In the genomic region with DNA sequence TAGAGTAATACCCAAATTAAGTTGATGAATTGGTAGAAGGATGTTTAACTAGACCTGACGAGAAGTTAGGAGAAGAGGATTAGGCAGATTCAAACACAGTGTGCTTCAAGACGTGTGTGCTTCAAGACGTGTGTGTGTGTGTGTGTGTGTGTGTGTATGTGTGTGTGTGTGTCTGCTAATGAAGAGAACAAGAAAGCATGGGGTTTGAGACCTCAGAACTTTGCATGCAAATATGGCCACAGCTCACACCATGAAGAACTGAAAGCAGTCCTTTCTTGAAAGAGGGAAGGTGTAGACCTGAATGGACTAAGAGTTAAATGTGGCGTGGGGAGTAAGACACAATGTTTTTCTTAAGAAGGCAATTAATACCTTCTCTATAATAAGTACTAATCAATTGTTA, we compare ENCODE assay signal across 12 cellular contexts. TPM values are rescaled to one million over a fixed set of nuclear protein-coding genes. Genes with fewer than 3 reads are reported as not detected.
DNase-seq lines count a peak whose midpoint lies in the region; ATAC-seq and TF ChIP-seq lines count a peak whose summit lies in the region.
"Had no signal": no experiment of that assay in that cellular context is flagged by ENCODE, and none has a peak within 500 bp of the region (broad histone marks: within the 10 kb centered on the region; RNA-seq: fewer than 3 reads in every experiment).

No MANE protein-coding gene starts in this region.

- no peak overlapping the region for H3K27ac ChIP-seq in heart right ventricle
- H3K27ac ChIP-seq: left lung had no signal

- H3K4me3 ChIP-seq in heart right ventricle: no peak overlapping the region
- H3K4me3 ChIP-seq: left lung had no signal

- no peaks in the 10 kb centered on the region for H3K27me3 ChIP-seq in heart right ventricle
- H3K27me3 ChIP-seq: left lung had no signal

- H3K27ac Mint-ChIP-seq in stimulated activated memory B cell treated with anti-CD40 and anti-IgM and Interleukin-4, amounts not matched to agents 10 μg/mL and 1 μg/mL and 100 μg/mL, for 72 hours: peak overlapping the region; percentile 78

- H3K27me3 Mint-ChIP-seq in stimulated activated memory B cell treated with anti-CD40 and anti-IgM and Interleukin-4, amounts not matched to agents 10 μg/mL and 1 μg/mL and 100 μg/mL, for 72 hours: no peaks in the 10 kb centered on the region

- no peaks in the 10 kb centered on the region for H3K36me3 ChIP-seq in heart right ventricle
- H3K36me3 ChIP-seq: left lung had no signal

- DNase-seq in anterior cingulate cortex (lab: John Stamatoyannopoulos, UW) (no peak), heart right ventricle (no peak), NCI-H1436 treated with DMSO at 0.1 percent for 48 hours (lab: John Stamatoyannopoulos, UW) (no peak)
- no peak for DNase-seq in stimulated activated naive CD4-positive, alpha-beta T cell (lab: John Stamatoyannopoulos, UW)
- DNase-seq: effector CD4-positive, alpha-beta T cell; left lung; NCI-H446; Right ventricle myocardium superior had no signal

- H3K4me1 Mint-ChIP-seq in stimulated activated memory B cell treated with anti-CD40 and anti-IgM and Interleukin-4, amounts not matched to agents 10 μg/mL and 1 μg/mL and 100 μg/mL, for 72 hours: peaks cover 64% of the 10 kb centered on the region

- no peaks in the 10 kb centered on the region for H3K9me3 ChIP-seq in heart right ventricle
- H3K9me3 ChIP-seq: left lung had no signal

- 75 to 79% methylated on average over 4 of the region's 4 CpGs for WGBS in heart right ventricle, 2 donors

- H3K36me3 Mint-ChIP-seq in stimulated activated memory B cell treated with anti-CD40 and anti-IgM and Interleukin-4, amounts not matched to agents 10 μg/mL and 1 μg/mL and 100 μg/mL, for 72 hours: peaks cover 4% of the 10 kb centered on the region

- intact Hi-C loops in heart right ventricle (cut with DNase I): no loop called here

- TF ChIP-seq CTCF in heart right ventricle (IDR thresholded peaks at IDR 0.05): no peak

- ATAC-seq in GM19025 (IDR thresholded peaks at IDR 0.05; ENCODE audit: low read depth, unreplicated experiment) (peak; percentile 83), GM21786 (IDR thresholded peaks at IDR 0.05; ENCODE audit: unreplicated experiment) (peak; percentile 81), HG03135 (IDR thresholded peaks at IDR 0.05; ENCODE audit: unreplicated experiment) (peak; percentile 88), heart right ventricle (no peak)
- ATAC-seq in stimulated activated memory B cell treated with anti-CD40 and anti-IgM and Interleukin-4, amounts not matched to agents 10 μg/mL and 1 μg/mL and 100 μg/mL, for 72 hours: peak; percentile 89
- ATAC-seq: left lung had no signal

- peak overlapping the region; percentile 16 for H3K4me3 Mint-ChIP-seq in stimulated activated memory B cell treated with anti-CD40 and anti-IgM and Interleukin-4, amounts not matched to agents 10 μg/mL and 1 μg/mL and 100 μg/mL, for 72 hours

- H3K9me3 Mint-ChIP-seq in stimulated activated memory B cell treated with anti-CD40 and anti-IgM and Interleukin-4, amounts not matched to agents 10 μg/mL and 1 μg/mL and 100 μg/mL, for 72 hours: peaks cover 2% of the 10 kb centered on the region

- no peaks in the 10 kb centered on the region for H3K4me1 ChIP-seq in heart right ventricle
- H3K4me1 ChIP-seq: left lung had no signal

RNA-seq across cellular contexts. Expression of gene SSPN, which starts 32.5 kb away (rescaled TPM):
- 100 to 1,000 TPM in 4 of 10 donors, 10 to 100 TPM in 6; 34.0 to 115 (median 95.5) TPM for total RNA-seq in heart right ventricle
- polyA plus RNA-seq in heart right ventricle: 10 to 100 TPM in 1 of 2 donors, 1 to 10 TPM in 1; 5.9 to 13.0 TPM

RNA-seq across cellular contexts. Expression of gene BHLHE41, which starts 38.1 kb away (rescaled TPM):
- 10 to 100 TPM in 9 of 10 donors, 1 to 10 TPM in 1; 7.8 to 80.1 (median 42.9) TPM for total RNA-seq in heart right ventricle
- polyA plus RNA-seq in heart right ventricle: 1 to 10 TPM; 5.7 to 5.8 TPM

Comparison
In these comparisons a context has a peak if more than half of its experiments do, and no peak if none do; other contexts are left out.
1. ATAC-seq: peak in GM19025 (single experiment), GM21786 (single experiment), HG03135 (single experiment) and stimulated activated memory B cell treated with anti-CD40 and anti-IgM and Interleukin-4, amounts not matched to agents 10 μg/mL and 1 μg/mL and 100 μg/mL, for 72 hours (single experiment); none in heart right ventricle (0 of 8).